In genomic region chr5:73448072-73448432, GRCh38 we compare ENCODE assay signal across 8 cellular contexts. TPM values are rescaled to one million over a fixed set of nuclear protein-coding genes. Genes with fewer than 3 reads are reported as not detected.
DNase-seq lines count a peak whose midpoint lies in the region; ATAC-seq, FAIRE-seq and TF ChIP-seq lines count a peak whose summit lies in the region.

No MANE protein-coding gene starts in this region.

- H4K20me1 ChIP-seq in HepG2 (ENCODE audit: insufficient read depth, low read length) = no peaks in the 10 kb centered on the region

- TF ChIP-seq EP300 in HepG2 (IDR thresholded peaks at IDR 0.05; ENCODE audit: low read depth in 2 of 2, low read length in 2 of 2) (no peak), HepG2 (CRISPR knock-in tag; IDR thresholded peaks at IDR 0.05; ENCODE audit: borderline replicate concordance) (no peak), ovary (IDR thresholded peaks at IDR 0.05) (no peak)

- CTCF ChIA-PET in HepG2 (lab: Yijun Ruan, JAX; ENCODE audit: low intra/inter-chr PET ratio, low total read pairs) = no interaction called here

- H3K79me2 ChIP-seq in HepG2 (ENCODE audit: insufficient read depth, low read length) = no peaks in the 10 kb centered on the region

- no peak for FAIRE-seq in HepG2 (lab: Jason Lieb, UNC)

- TF ChIP-seq POLR2A in HepG2 (IDR thresholded peaks at IDR 0.05; ENCODE audit: insufficient read depth in 1 of 2, low read depth in 2 of 2, low read length in 2 of 2) (no peak), right lobe of liver (IDR thresholded peaks at IDR 0.05) (no peak), ovary (IDR thresholded peaks at IDR 0.05) (no peak)

- TF ChIP-seq RAD21 in HepG2 (CRISPR knock-in tag; IDR thresholded peaks at IDR 0.05) = no peak

- H3K4me3 ChIP-seq in HepG2 (replicated peaks in 1 of 3; ENCODE audit: insufficient read depth in 1 of 3, low read depth in 2 of 3, low read length in 3 of 3) = peak overlapping the region in 2 of 3 experiments; percentile 31 to 72; a peak in 3 of 6 replicates
- H3K4me3 ChIP-seq in right lobe of liver = no peak overlapping the region
- peak overlapping the region; percentile 47 for H3K4me3 ChIP-seq in NT2/D1 (ENCODE audit: insufficient read length, low read depth)
- peak overlapping the region in 35 of 59 donors; percentile 14 to 63 (median 50) for H3K4me3 ChIP-seq in dorsolateral prefrontal cortex
- peak overlapping the region; percentile 36 for H3K4me3 ChIP-seq in ovary

- H2AFZ ChIP-seq in HepG2 (ENCODE audit: low read length) = no peak overlapping the region

- 12% methylated on average over 23 of the region's 48 CpGs for WGBS in HepG2 (ENCODE audit: low lambda C conversion rate)
- 10% methylated on average over 2 of the region's 48 CpGs for WGBS in right lobe of liver (ENCODE audit: insufficient coverage, low coverage, low lambda C conversion rate, missing lambda C conversion rate)
- 0 to 2% (median 2%) methylated on average over 21 to 48 of the region's 48 CpGs for WGBS in ovary, 3 donors

- POLR2A ChIA-PET in HepG2 (lab: Yijun Ruan, JAX) = no interaction called here

- no peaks in the 10 kb centered on the region for H3K9me3 ChIP-seq in HepG2 (ENCODE audit: low read length)
- H3K9me3 ChIP-seq in right lobe of liver = no peaks in the 10 kb centered on the region
- no peaks in the 10 kb centered on the region for H3K9me3 ChIP-seq in NT2/D1 (ENCODE audit: insufficient read depth, low read length)
- H3K9me3 ChIP-seq in ovary = no peaks in the 10 kb centered on the region

- H3K4me1 ChIP-seq in HepG2 (ENCODE audit: insufficient read depth, low read length) = peaks cover 27% of the 10 kb centered on the region
- peaks cover 0 to 9% (median 3%) of the 10 kb centered on the region in 4 donors for H3K4me1 ChIP-seq in right lobe of liver
- peaks cover 8% of the 10 kb centered on the region for H3K4me1 ChIP-seq in NT2/D1 (ENCODE audit: insufficient read depth, insufficient read length)
- H3K4me1 ChIP-seq in ovary (ENCODE audit: insufficient read depth) = peaks cover 5% of the 10 kb centered on the region

- TF ChIP-seq CTCF in HepG2 (CRISPR knock-in tag; IDR thresholded peaks at IDR 0.05) (no peak), right lobe of liver (IDR thresholded peaks at IDR 0.05) (no peak), dorsolateral prefrontal cortex (IDR thresholded peaks at IDR 0.05 in 54 of 56, conservative IDR thresholded peaks at IDR 0.05 in 2 of 56; ENCODE audit: low read depth in 1 of 56, partially characterized antibody in 56 of 56) (no peak), ovary (IDR thresholded peaks at IDR 0.05) (no peak)

- H3K27ac ChIP-seq in HepG2 (ENCODE audit: extremely low read length, insufficient read depth, low read length) = no peak overlapping the region
- no peak overlapping the region for H3K27ac ChIP-seq in right lobe of liver
- peak overlapping the region in 4 of 59 donors; percentile 21 to 78 (median 65) for H3K27ac ChIP-seq in dorsolateral prefrontal cortex
- no peak overlapping the region for H3K27ac ChIP-seq in ovary

- DNase-seq in HepG2 (ENCODE audit: low spot score) (no peak), right lobe of liver (no peak), NT2/D1 (ENCODE audit: low read depth, low spot score) (no peak), dorsolateral prefrontal cortex (no peak), ovary (peak in 1 of 5 donors; percentile 42), superior temporal gyrus (ENCODE audit: extremely low spot score) (no peak)

- peaks cover 13 to 83% of the 10 kb centered on the region in 2 experiments for H3K27me3 ChIP-seq in HepG2 (ENCODE audit: control insufficient read depth in 1 of 2, insufficient read depth in 2 of 2, low read length in 2 of 2)
- H3K27me3 ChIP-seq in right lobe of liver = peaks cover 32 to 66% of the 10 kb centered on the region in 2 donors
- peaks cover 84% of the 10 kb centered on the region for H3K27me3 ChIP-seq in NT2/D1 (ENCODE audit: insufficient read depth, insufficient read length)
- H3K27me3 ChIP-seq in dorsolateral prefrontal cortex = peaks cover 13 to 96% (median 85%) of the 10 kb centered on the region in 45 donors
- peaks cover 3% of the 10 kb centered on the region for H3K27me3 ChIP-seq in ovary

- intact Hi-C loops in HepG2 (cut with micrococcal nuclease; ENCODE audit: unreplicated experiment) (no loop called here), right lobe of liver (cut with DNase I) (no loop called here), dorsolateral prefrontal cortex (cut with DNase I) (loop anchor here in 1 of 2 donors (10.0 kb wide), 2 partner anchors 153 to 233 kb away; no protein-coding TSS in a partner anchor), ovary (cut with DNase I) (loop anchor here in 1 of 4 donors (10.0 kb wide), 1 partner anchor 213 kb away; no protein-coding TSS in a partner anchor)

- H3K9ac ChIP-seq in HepG2 (ENCODE audit: insufficient read depth, low read depth, low read length) = no peak overlapping the region
- peak overlapping the region; percentile 32 for H3K9ac ChIP-seq in NT2/D1 (ENCODE audit: insufficient read length, low read depth)

- no peak for ATAC-seq in HepG2
- no peak for ATAC-seq in right lobe of liver
- ATAC-seq in GM19463 (IDR thresholded peaks at IDR 0.05; ENCODE audit: unreplicated experiment) = no peak
- ATAC-seq in GM21390 (IDR thresholded peaks at IDR 0.05; ENCODE audit: unreplicated experiment) = no peak

- no TSS peak for BruUV-seq in HepG2 (replicated peaks; lab: Mats Ljungman, UMichigan)

- peak overlapping the region; percentile 69 for H3K4me2 ChIP-seq in HepG2 (ENCODE audit: low read depth, low read length)

- H3K36me3 ChIP-seq in HepG2 (replicated peaks in 1 of 2; ENCODE audit: control insufficient read depth in 1 of 2, insufficient read depth in 2 of 2, low read length in 2 of 2) = no peaks in the 10 kb centered on the region
- H3K36me3 ChIP-seq in right lobe of liver = no peaks in the 10 kb centered on the region
- H3K36me3 ChIP-seq in NT2/D1 (ENCODE audit: insufficient read depth, insufficient read length, low read length) = no peaks in the 10 kb centered on the region
- H3K36me3 ChIP-seq in ovary = no peaks in the 10 kb centered on the region

- in situ Hi-C loops in HepG2 (cut with HindIII; ENCODE audit: extremely low pct_ligation_motif_present, low pct_unique_long_range_greater_than_20kb) = loop anchor here (10.0 kb wide), 1 partner anchor 233 kb away; no protein-coding TSS in a partner anchor

RNA-seq across cellular contexts. Expression of gene FOXD1, which starts 0.5 kb away (rescaled TPM):
- 0.04 TPM in 1 of 2 replicates, not detected in the other for total RNA-seq in HepG2 (2016; rRNA removed; fragmentation: Illumina TruSeq; extraction: Trizol)
- not detected in 2 replicates for total RNA-seq in HepG2 (2016; cell fraction: cytosol; rRNA removed; fragmentation: Illumina TruSeq; extraction: Trizol; ENCODE audit: low read depth)
- total RNA-seq in HepG2 (2016; cell fraction: insoluble cytoplasmic fraction; rRNA removed; fragmentation: Illumina TruSeq; extraction: Trizol) = not detected in 2 replicates
- total RNA-seq in HepG2 (2016; cell fraction: membrane; rRNA removed; fragmentation: Illumina TruSeq; extraction: Trizol) = 0.06 TPM in 1 of 2 replicates, not detected in the other
- total RNA-seq in HepG2 (2016; cell fraction: nucleus; rRNA removed; fragmentation: Illumina TruSeq; extraction: Trizol) = not detected in 2 replicates
- 0.04 and 0.05 TPM in 2 replicates for polyA plus RNA-seq in HepG2 (2011; rRNA removed)
- 0.05 and 0.07 TPM in 2 replicates for polyA plus RNA-seq in HepG2 (2011; cell fraction: cytosol; rRNA removed)
- polyA plus RNA-seq in HepG2 (2011; cell fraction: nucleus; rRNA removed) = 0.06 TPM in 1 of 2 replicates, not detected in the other
- polyA plus RNA-seq in HepG2 (2012) = not detected in 2 replicates
- polyA plus RNA-seq in HepG2 (2016; cell fraction: cytosol; fragmentation: Illumina TruSeq; extraction: Trizol; ENCODE audit: low read depth) = not detected in 2 replicates
- 0.13 TPM in 1 of 2 replicates, not detected in the other for polyA plus RNA-seq in HepG2 (2016; cell fraction: insoluble cytoplasmic fraction; fragmentation: Illumina TruSeq; extraction: Trizol; ENCODE audit: low read depth)
- not detected in 2 replicates for polyA plus RNA-seq in HepG2 (2016; cell fraction: membrane; fragmentation: Illumina TruSeq; extraction: Trizol; ENCODE audit: low read depth)
- polyA plus RNA-seq in HepG2 (2016; cell fraction: nucleus; fragmentation: Illumina TruSeq; extraction: Trizol; ENCODE audit: insufficient read depth, low read depth) = not detected in 2 replicates
- 0.06 and 0.14 TPM in 2 replicates for polyA minus RNA-seq in HepG2 (2011; rRNA and poly(A)+ RNA removed; ENCODE audit: low replicate concordance)
- polyA minus RNA-seq in HepG2 (2011; cell fraction: cytosol; rRNA and poly(A)+ RNA removed) = not detected in 2 replicates
- not detected in 2 replicates for polyA minus RNA-seq in HepG2 (2011; cell fraction: nucleus; rRNA and poly(A)+ RNA removed)
- total RNA-seq in right lobe of liver = not detected
- total RNA-seq in dorsolateral prefrontal cortex = 10 to 100 TPM in 1 of 120 experiments, 1 to 10 TPM in 110, under 1 TPM in 9; 0.46 to 10.1 (median 2.2) TPM
- under 1 TPM; 0.08 to 0.73 (median 0.11) TPM for total RNA-seq in ovary
- polyA plus RNA-seq in ovary = under 1 TPM in 1 of 2 donors, not detected in 1; 0.18 TPM

RNA-seq across cellular contexts. Expression of gene BTF3, which starts 50.2 kb away (rescaled TPM):
- total RNA-seq in HepG2 (2016; rRNA removed; fragmentation: Illumina TruSeq; extraction: Trizol) = 698 and 836 TPM in 2 replicates
- 507 and 559 TPM in 2 replicates for total RNA-seq in HepG2 (2016; cell fraction: cytosol; rRNA removed; fragmentation: Illumina TruSeq; extraction: Trizol; ENCODE audit: low read depth)
- total RNA-seq in HepG2 (2016; cell fraction: insoluble cytoplasmic fraction; rRNA removed; fragmentation: Illumina TruSeq; extraction: Trizol) = 679 and 821 TPM in 2 replicates
- 771 and 850 TPM in 2 replicates for total RNA-seq in HepG2 (2016; cell fraction: membrane; rRNA removed; fragmentation: Illumina TruSeq; extraction: Trizol)
- total RNA-seq in HepG2 (2016; cell fraction: nucleus; rRNA removed; fragmentation: Illumina TruSeq; extraction: Trizol) = 289 and 303 TPM in 2 replicates
- polyA plus RNA-seq in HepG2 (2011; rRNA removed) = 471 and 557 TPM in 2 replicates
- 298 and 449 TPM in 2 replicates for polyA plus RNA-seq in HepG2 (2011; cell fraction: cytosol; rRNA removed)
- 96.1 and 122 TPM in 2 replicates for polyA plus RNA-seq in HepG2 (2011; cell fraction: nucleus; rRNA removed)
- polyA plus RNA-seq in HepG2 (2012) = 940 and 1,043 TPM in 2 replicates
- polyA plus RNA-seq in HepG2 (2016; cell fraction: cytosol; fragmentation: Illumina TruSeq; extraction: Trizol; ENCODE audit: low read depth) = 922 and 1,006 TPM in 2 replicates
- polyA plus RNA-seq in HepG2 (2016; cell fraction: insoluble cytoplasmic fraction; fragmentation: Illumina TruSeq; extraction: Trizol; ENCODE audit: low read depth) = 1,304 and 1,359 TPM in 2 replicates
- polyA plus RNA-seq in HepG2 (2016; cell fraction: membrane; fragmentation: Illumina TruSeq; extraction: Trizol; ENCODE audit: low read depth) = 1,256 and 1,375 TPM in 2 replicates
- 596 and 617 TPM in 2 replicates for polyA plus RNA-seq in HepG2 (2016; cell fraction: nucleus; fragmentation: Illumina TruSeq; extraction: Trizol; ENCODE audit: insufficient read depth, low read depth)
- 152 and 382 TPM in 2 replicates for polyA minus RNA-seq in HepG2 (2011; rRNA and poly(A)+ RNA removed; ENCODE audit: low replicate concordance)
- 285 and 287 TPM in 2 replicates for polyA minus RNA-seq in HepG2 (2011; cell fraction: cytosol; rRNA and poly(A)+ RNA removed)
- 113 and 151 TPM in 2 replicates for polyA minus RNA-seq in HepG2 (2011; cell fraction: nucleus; rRNA and poly(A)+ RNA removed)
- total RNA-seq in right lobe of liver = 100 to 1,000 TPM; 157 to 250 (median 198) TPM
- total RNA-seq in dorsolateral prefrontal cortex = 100 to 1,000 TPM; 164 to 273 (median 215) TPM
- total RNA-seq in ovary = 1,000 to 10,000 TPM in 2 of 7 donors, 100 to 1,000 TPM in 5; 648 to 1,276 (median 885) TPM
- 1,000 to 10,000 TPM; 1,240 to 1,776 TPM for polyA plus RNA-seq in ovary

Comparison
In these comparisons a context has a peak if more than half of its experiments do, and no peak if none do; other contexts are left out.
1. H3K4me3 ChIP-seq: peak in HepG2 (2 of 3), NT2/D1 (single experiment), dorsolateral prefrontal cortex (35 of 59) and ovary (single experiment); none in right lobe of liver (0 of 3).